Comparison of ENCODE assay signal across 8 cellular contexts in genomic region chr18:9147440-9148238, GRCh38. TPM values are rescaled to one million over a fixed set of nuclear protein-coding genes. Genes with fewer than 3 reads are reported as not detected.
DNase-seq lines count a peak whose midpoint lies in the region; ATAC-seq, FAIRE-seq and TF ChIP-seq lines count a peak whose summit lies in the region.

No MANE protein-coding gene starts in this region.

- peaks cover 47% of the 10 kb centered on the region for H3K4me1 Mint-ChIP-seq in T-helper 17 cell
- peaks cover 7% of the 10 kb centered on the region for H3K4me1 Mint-ChIP-seq in endothelial cell (ENCODE audit: unreplicated experiment)

- H3K9me3 ChIP-seq in T-helper 17 cell (ENCODE audit: control insufficient read depth, low read length, poor library complexity, severe bottlenecking): no peaks in the 10 kb centered on the region

- TF ChIP-seq CTCF in NB4 (IDR thresholded peaks at IDR 0.05; ENCODE audit: low read depth, low read length) (peak; percentile 70), endothelial cell (IDR thresholded peaks at IDR 0.05; ENCODE audit: unreplicated experiment) (peak; percentile 14)

- DNase-seq in activated CD4-positive, alpha-beta T cell treated with anti-CD3 and anti-CD28 coated beads for 4 hours: peak; percentile 16 to 40
- no peak for DNase-seq in activated CD4-positive, alpha-beta T cell treated with anti-CD3 and anti-CD28 coated beads, Interleukin-2, amount 50 U/mL, for 48 hours
- DNase-seq in H54 (ENCODE audit: insufficient read length, low spot score) (peak; percentile 33), NB4 (ENCODE audit: low read depth) (peak; percentile 79), T-helper 17 cell (no peak), endothelial cell (ENCODE audit: low spot score) (peak; percentile 11), mucosa of gallbladder (ENCODE audit: low spot score) (peak; percentile 44)

- H3K27ac Mint-ChIP-seq in T-helper 17 cell: peak overlapping the region; percentile 95
- no peak overlapping the region for H3K27ac Mint-ChIP-seq in endothelial cell (ENCODE audit: unreplicated experiment)

- ATAC-seq in T-helper 17 cell (peak; percentile 66), GM21515 (IDR thresholded peaks at IDR 0.05; ENCODE audit: unreplicated experiment) (no peak)

- H3K9me3 Mint-ChIP-seq in endothelial cell (ENCODE audit: unreplicated experiment): no peaks in the 10 kb centered on the region

- peak; percentile 96 for FAIRE-seq in H54 (lab: Jason Lieb, UNC)

- H3K36me3 Mint-ChIP-seq in T-helper 17 cell (ENCODE audit: low read depth): peaks cover 3% of the 10 kb centered on the region
- H3K36me3 Mint-ChIP-seq in endothelial cell (ENCODE audit: low read depth, unreplicated experiment): no peaks in the 10 kb centered on the region

- H3K27me3 Mint-ChIP-seq in T-helper 17 cell (no peaks in the 10 kb centered on the region), endothelial cell (ENCODE audit: unreplicated experiment) (no peaks in the 10 kb centered on the region)

- peak overlapping the region; percentile 34 for H3K4me3 ChIP-seq in NB4 (ENCODE audit: low read depth, low read length)

- H3K4me3 Mint-ChIP-seq in T-helper 17 cell: peak overlapping the region; percentile 70
- no peak overlapping the region for H3K4me3 Mint-ChIP-seq in endothelial cell (ENCODE audit: unreplicated experiment)

- TF ChIP-seq POLR2A in H54 (IDR thresholded peaks at IDR 0.05; ENCODE audit: low read depth, low read length) (no peak), NB4 (IDR thresholded peaks at IDR 0.05; ENCODE audit: extremely low read depth, insufficient read length) (no peak)

RNA-seq across cellular contexts. Expression of gene ANKRD12, which starts 11.1 kb away (rescaled TPM):
- total RNA-seq in T-helper 17 cell: 100 to 1,000 TPM; 191 to 257 TPM
- total RNA-seq in endothelial cell (ENCODE audit: unreplicated experiment): 32.9 TPM
- 62.8 TPM for total RNA-seq in mucosa of gallbladder

RNA-seq across cellular contexts. Expression of gene NDUFV2, which starts 45.1 kb away (rescaled TPM):
- 100 to 1,000 TPM; 222 to 231 TPM for total RNA-seq in T-helper 17 cell
- total RNA-seq in endothelial cell (ENCODE audit: unreplicated experiment): 102 TPM
- 106 TPM for total RNA-seq in mucosa of gallbladder

Comparison
In these comparisons a context has a peak if more than half of its experiments do, and no peak if none do; other contexts are left out.
1. DNase-seq: peak in activated CD4-positive, alpha-beta T cell treated with anti-CD3 and anti-CD28 coated beads for 4 hours (2 of 2), H54 (single experiment), NB4 (single experiment), endothelial cell (single experiment) and mucosa of gallbladder (single experiment); none in activated CD4-positive, alpha-beta T cell treated with anti-CD3 and anti-CD28 coated beads, Interleukin-2, amount 50 U/mL, for 48 hours (0 of 2) and T-helper 17 cell (0 of 3).